ENCODE assay signal across 23 cellular contexts in the genomic region with DNA sequence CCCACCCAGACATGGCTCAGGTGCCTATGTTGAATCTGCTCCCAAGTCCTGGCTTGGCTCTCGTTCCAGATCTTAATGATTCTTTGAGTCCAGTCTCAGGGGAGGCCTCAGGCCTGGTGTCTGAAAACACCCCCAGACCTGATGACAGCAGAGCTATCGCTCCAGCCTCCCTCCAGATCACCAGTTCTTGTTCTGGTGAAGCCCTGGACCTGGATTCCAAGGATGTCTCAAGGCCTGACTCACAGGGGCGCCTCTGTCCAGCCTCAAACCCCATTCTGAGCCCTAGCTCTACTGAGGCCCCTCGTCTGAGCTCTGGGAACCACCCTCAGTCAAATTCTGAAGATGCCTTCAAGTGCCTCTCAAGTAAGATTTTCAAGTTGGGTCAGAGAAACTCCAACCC. TPM values are rescaled to one million over a fixed set of nuclear protein-coding genes. Genes with fewer than 3 reads are reported as not detected.
"Had no signal": no experiment of that assay in that cellular context is flagged by ENCODE, and none has a peak within 500 bp of the region (broad histone marks: within the 10 kb centered on the region; RNA-seq: fewer than 3 reads in every experiment).

No MANE protein-coding gene starts in this region.

- H3K4me3 ChIP-seq: adrenal gland, colonic mucosa, ovary, right lobe of liver, stomach, thoracic aorta, upper lobe of right lung had no signal

- H3K36me3 ChIP-seq: adrenal gland, colonic mucosa, ovary, right lobe of liver, thoracic aorta, upper lobe of right lung had no signal

- ATAC-seq: activated CD8-positive, alpha-beta memory T cell treated with anti-CD3 and anti-CD28 coated beads, Interleukin-2, amount 10 ng/mL, durations not matched to agents 7 days and 5 days; esophagus mucosa; upper lobe of right lung had no signal

- H3K27me3 ChIP-seq: adrenal gland, colonic mucosa, ovary, right lobe of liver, stomach, upper lobe of right lung had no signal

- H3K4me1 ChIP-seq: adrenal gland, upper lobe of right lung had no signal

- H3K9me3 ChIP-seq: adrenal gland, colonic mucosa, ovary, right lobe of liver, upper lobe of right lung had no signal

- H3K27ac ChIP-seq: adrenal gland, colonic mucosa, ovary, right lobe of liver, stomach, thoracic aorta, upper lobe of right lung had no signal

- DNase-seq: activated CD4-positive, alpha-beta T cell treated with anti-CD3 and anti-CD28 coated beads, Interleukin-2, amount 50 U/mL, for 48 hours; activated CD4-positive, CD25-positive, alpha-beta regulatory T cell treated with anti-CD3 and anti-CD28 coated beads, Interleukin-2, amount 50 U/mL, for 72 hours; activated CD8-positive, alpha-beta memory T cell treated with anti-CD3 and anti-CD28 coated beads, Interleukin-2, amount 10 ng/mL, durations not matched to agents 7 days and 5 days; activated naive CD4-positive, alpha-beta T cell treated with anti-CD3 and anti-CD28 coated beads, Interleukin-2, amount 10 ng/mL, durations not matched to agents 7 days and 5 days; activated T-cell treated with anti-CD3 and anti-CD28 coated beads, Interleukin-2, amount 50 U/mL, for 1 hour; adrenal gland; caudate nucleus; colonic mucosa; hippocampal formation; mesendoderm; nephron progenitor cell; ovary; right lobe of liver; stomach; T-helper 1 cell; T1000; upper lobe of right lung had no signal

RNA-seq across cellular contexts. Expression of a gene that starts 11.4 kb away (rescaled TPM):
- total RNA-seq: activated CD8-positive, alpha-beta memory T cell treated with anti-CD3 and anti-CD28 coated beads, Interleukin-2, amount 10 ng/mL, durations not matched to agents 7 days and 5 days; glomerular endothelial cell; kidney epithelial cell; pulmonary artery endothelial cell had no signal

RNA-seq across cellular contexts. Expression of a gene that starts 29.7 kb away (rescaled TPM):
- total RNA-seq: activated CD8-positive, alpha-beta memory T cell treated with anti-CD3 and anti-CD28 coated beads, Interleukin-2, amount 10 ng/mL, durations not matched to agents 7 days and 5 days; activated T-helper 2 cell treated with anti-CD3 and anti-CD28 coated beads, Interferon-gamma antibody, Interleukin-2, Interleukin-4, amounts not matched to agents 10 μg/mL and 5 μg/mL and 100 μg/mL, durations not matched to agents 14 hours and 24 hours and 36 hours; esophagus mucosa; glomerular endothelial cell; kidney epithelial cell; ovary; pulmonary artery endothelial cell; thoracic aorta; upper lobe of right lung had no signal
